Comparison of ENCODE assay signal across 1 cellular context in genomic region chr1:89887270-89887669, GRCh38.
TF ChIP-seq lines count a peak whose summit lies in the region.

No MANE protein-coding gene starts in this region.

TF ChIP-seq in K562, 482 proteins besides CTCF, POLR2A, EP300 and RAD21:
- TF ChIP-seq HMG20B (CRISPR knock-in tag; IDR thresholded peaks at IDR 0.05) (no peak), ZMIZ1 (IDR thresholded peaks at IDR 0.05; ENCODE audit: low read depth in 2 of 2, low read length in 2 of 2) (no peak), ZFP1 (CRISPR knock-in tag; IDR thresholded peaks at IDR 0.05) (peak; percentile 37; the same call in 1 of the 2 replicates), CBX2 (IDR thresholded peaks at IDR 0.05; ENCODE audit: insufficient read depth, low read length, poor library complexity, severe bottlenecking) (no peak), HNRNPK (IDR thresholded peaks at IDR 0.05; ENCODE audit: low read depth, low read length, poor library complexity, severe bottlenecking) (no peak), POLR2AphosphoS2 (IDR thresholded peaks at IDR 0.05; ENCODE audit: low read length) (no peak), CEBPB (tag; IDR thresholded peaks at IDR 0.05) (peak; percentile 72; the same call in 1 of the 2 replicates), JUND (IDR thresholded peaks at IDR 0.05; ENCODE audit: borderline replicate concordance, low read depth, low read length) (0 out of 2 replicates have a peak, but pooled peaks have one; percentile 10), JUND (tag; IDR thresholded peaks at IDR 0.05; ENCODE audit: borderline replicate concordance, low read depth, low read length) (no peak), VEZF1 (CRISPR knock-in tag; IDR thresholded peaks at IDR 0.05) (no peak), IRF2 (CRISPR knock-in tag; IDR thresholded peaks at IDR 0.05) (no peak), MYBL2 (IDR thresholded peaks at IDR 0.05; ENCODE audit: low read depth) (no peak), MYBL2 (CRISPR knock-in tag; IDR thresholded peaks at IDR 0.05; ENCODE audit: borderline replicate concordance) (no peak), CHD1 (IDR thresholded peaks at IDR 0.05; ENCODE audit: low read length) (no peak), NEUROD1 (IDR thresholded peaks at IDR 0.05; ENCODE audit: borderline replicate concordance, low read depth, low read length, partially characterized antibody) (no peak), CEBPG (CRISPR knock-in tag; IDR thresholded peaks at IDR 0.05) (no peak), CEBPG (tag; conservative IDR thresholded peaks at IDR 0.05 in 1 of 2, IDR thresholded peaks at IDR 0.05 in 1 of 2) (peak in 1 of 2 experiments; percentile 23; a peak in 1 of 4 replicates), SOX6 (IDR thresholded peaks at IDR 0.05) (peak; percentile 31; the same call in 1 of the 2 replicates), RFX1 (IDR thresholded peaks at IDR 0.05) (no peak), KDM5B (IDR thresholded peaks at IDR 0.05; ENCODE audit: insufficient replicate concordance, low read depth, low read length) (no peak), ZNF41 (CRISPR knock-in tag; conservative IDR thresholded peaks at IDR 0.05) (no peak), CGGBP1 (CRISPR knock-in tag; IDR thresholded peaks at IDR 0.05) (no peak), RFX7 (CRISPR knock-in tag; IDR thresholded peaks at IDR 0.05) (0 out of 2 replicates have a peak, but pooled peaks have one; percentile 33), TGIF2 (CRISPR knock-in tag; IDR thresholded peaks at IDR 0.05) (no peak), KAT2B (IDR thresholded peaks at IDR 0.05; ENCODE audit: low read depth, low read length) (no peak)
